ENCODE assay signal across 1 cellular context in genomic region chr1:109198745-109199144, GRCh38.
TF ChIP-seq lines count a peak whose summit lies in the region.

No MANE protein-coding gene starts in this region.

TF ChIP-seq in A549, 52 proteins besides CTCF, POLR2A, EP300 and RAD21 (continued from another document):
- TF ChIP-seq CBX8 (IDR thresholded peaks at IDR 0.05) (no peak), EHF (CRISPR knock-in tag; IDR thresholded peaks at IDR 0.05) (no peak), SREBF2 (IDR thresholded peaks at IDR 0.05) (no peak), KDM1A (IDR thresholded peaks at IDR 0.05; ENCODE audit: low read depth) (no peak), TP53 (CRISPR knock-in tag; IDR thresholded peaks at IDR 0.05) (no peak)
